ENCODE assay signal across 8 cellular contexts in genomic region chr16:21158208-21159110, GRCh38. TPM values are rescaled to one million over a fixed set of nuclear protein-coding genes. Genes with fewer than 3 reads are reported as not detected.
DNase-seq lines count a peak whose midpoint lies in the region; ATAC-seq and TF ChIP-seq lines count a peak whose summit lies in the region.

Gene LDAF1, plus strand, starts transcription at chr16:21158674. Its CDS starts 2,509 bp downstream, at chr16:21161183.

- POLR2A ChIA-PET in T-cell (lab: Charles Lee), result no interaction called here

- H2AFZ ChIP-seq in MM.1S (ENCODE audit: low read length), result peak within 1 kb of the TSS; percentile 99

- 0 to 2% (median 1%) methylated on average over 10 to 58 of the region's 59 CpGs for WGBS in adrenal gland, 4 donors
- 0 to 1% (median 0%) methylated on average over 44 to 59 of the region's 59 CpGs for WGBS in psoas muscle, 3 donors

- TF ChIP-seq CTCF in MM.1S (IDR thresholded peaks at IDR 0.05; ENCODE audit: low read length) (no peak), adrenal gland (IDR thresholded peaks at IDR 0.05) (no peak), psoas muscle (IDR thresholded peaks at IDR 0.05) (no peak)

- no peaks in the 10 kb centered on the region for H4K20me1 ChIP-seq in MM.1S (ENCODE audit: insufficient read depth, low read length)

- peaks cover 29 to 41% (median 29%) of the 10 kb centered on the region in 3 donors for H3K4me1 Mint-ChIP-seq in T-cell

- peak within 1 kb of the TSS; percentile 88 to 93 (median 92) for H3K4me3 Mint-ChIP-seq in T-cell

- H3K27me3 Mint-ChIP-seq in T-cell, result no peaks in the 10 kb centered on the region

- H3F3A ChIP-seq in MM.1S (ENCODE audit: insufficient read depth, low read length), result no peaks in the 10 kb centered on the region

- peak within 1 kb of the TSS; percentile 100 for H3K4me2 ChIP-seq in MM.1S (ENCODE audit: low read depth, low read length)

- H3K27ac ChIP-seq in MM.1S (ENCODE audit: low read length), result no peak within 1 kb of the TSS
- H3K27ac ChIP-seq in adrenal gland, result peak within 1 kb of the TSS in 4 of 5 donors; percentile 10 to 82 (median 62)
- peak within 1 kb of the TSS; percentile 82 for H3K27ac ChIP-seq in psoas muscle

- intact Hi-C loops in adrenal gland (cut with DNase I), result loop anchor here (10.0 kb wide), 3 partner anchors 136 to 1166 kb away; no protein-coding TSS in a partner anchor
- intact Hi-C loops in left ventricle myocardium superior (cut with micrococcal nuclease), result no loop called here
- intact Hi-C loops in psoas muscle (cut with DNase I), result loop anchor here (1.0 to 5.0 kb wide), 3 partner anchors 119 to 142 kb away; partner anchors contain the start of gene CRYM (in 1 of the 2)

- H3K36me3 Mint-ChIP-seq in T-cell, result peaks cover 16% of the 10 kb centered on the region

- H3K79me2 ChIP-seq in MM.1S (ENCODE audit: low read length), result no peaks in the 10 kb centered on the region

- peak within 1 kb of the TSS; percentile 63 to 86 for H3K27ac Mint-ChIP-seq in T-cell

- H3K4me1 ChIP-seq in MM.1S (ENCODE audit: low read length), result peaks cover 8% of the 10 kb centered on the region
- H3K4me1 ChIP-seq in adrenal gland (replicated peaks in 1 of 2), result peaks cover 47 to 52% of the 10 kb centered on the region in 2 donors
- peaks cover 34% of the 10 kb centered on the region for H3K4me1 ChIP-seq in psoas muscle

- no peaks in the 10 kb centered on the region for H3K9me3 Mint-ChIP-seq in T-cell

- peaks cover 4% of the 10 kb centered on the region for H3K27me3 ChIP-seq in H7 (ENCODE audit: control insufficient read depth, insufficient read depth, low read length)
- no peaks in the 10 kb centered on the region for H3K27me3 ChIP-seq in MM.1S (replicated peaks; ENCODE audit: insufficient read depth, low read length)
- H3K27me3 ChIP-seq in adrenal gland, result no peaks in the 10 kb centered on the region
- no peaks in the 10 kb centered on the region for H3K27me3 ChIP-seq in psoas muscle (ENCODE audit: insufficient read depth in 3 of 3, low read length in 2 of 3)

- no peaks in the 10 kb centered on the region for H3K9me2 ChIP-seq in MM.1S (replicated peaks; ENCODE audit: insufficient read depth, low read length)

- H3K9me3 ChIP-seq in MM.1S (replicated peaks; ENCODE audit: insufficient read depth, low read length), result no peaks in the 10 kb centered on the region
- no peaks in the 10 kb centered on the region for H3K9me3 ChIP-seq in adrenal gland (replicated peaks in 1 of 3)
- H3K9me3 ChIP-seq in psoas muscle, result no peaks in the 10 kb centered on the region

- DNase-seq in ELR (ENCODE audit: low read depth) (peak; percentile 83), H7 (peak; percentile 94), MM.1S (peak; percentile 74), T-cell (peak; percentile 51 to 84 (median 72)), adrenal gland (peak; percentile 78 to 88 (median 85)), left ventricle myocardium superior (peak; percentile 94), psoas muscle (peak; percentile 89 to 91), ureter (ENCODE audit: low spot score) (peak; percentile 91)

- ATAC-seq in T-cell (replicated peaks in 1 of 4) (peak; percentile 99), left ventricle myocardium superior (peak; percentile 91), psoas muscle (peak; percentile 90 to 95 (median 92))

- TF ChIP-seq POLR2A in adrenal gland (IDR thresholded peaks at IDR 0.05), result peak; percentile 33 to 62

- peak within 1 kb of the TSS; percentile 63; the same call in 1 of the 2 replicates for H3K9ac ChIP-seq in MM.1S (ENCODE audit: low read length)

- H3K4me3 ChIP-seq in H7 (ENCODE audit: insufficient read depth, low read depth, low read length) (peak within 1 kb of the TSS; percentile 83), MM.1S (ENCODE audit: low read length) (peak within 1 kb of the TSS; percentile 91), adrenal gland (peak within 1 kb of the TSS; percentile 38 to 82 (median 67)), psoas muscle (peak within 1 kb of the TSS; percentile 89)

- peaks cover 9% of the 10 kb centered on the region for H3K36me3 ChIP-seq in H7 (replicated peaks; ENCODE audit: control insufficient read depth, insufficient read depth, low read length)
- H3K36me3 ChIP-seq in MM.1S (replicated peaks; ENCODE audit: insufficient read depth, low read length), result no peaks in the 10 kb centered on the region
- H3K36me3 ChIP-seq in adrenal gland (replicated peaks in 1 of 2), result no peaks in the 10 kb centered on the region
- no peaks in the 10 kb centered on the region for H3K36me3 ChIP-seq in psoas muscle (ENCODE audit: insufficient read depth in 1 of 2, low read depth in 1 of 2)

- CTCF ChIA-PET in T-cell (lab: Charles Lee), result interaction anchor here (0.6 to 0.7 kb wide), 3 partner anchors 27 to 131 kb away, joined by 3 to 5 read pairs (median 5); no protein-coding TSS in a partner anchor

RNA-seq across cellular contexts. Expression of gene LDAF1, which starts in this region (rescaled TPM):
- 25.5 and 27.3 TPM in 2 replicates for total RNA-seq in H7 (2014; rRNA removed; shearing (Covaris generic))
- 10 to 100 TPM; 11.0 to 15.2 (median 12.7) TPM for total RNA-seq in T-cell
- 100 to 1,000 TPM in 4 of 8 donors, 10 to 100 TPM in 3, 1 to 10 TPM in 1; 9.7 to 194 (median 123) TPM for total RNA-seq in adrenal gland
- polyA plus RNA-seq in adrenal gland, result 10 to 100 TPM in 1 of 3 donors, 1 to 10 TPM in 2; 5.3 to 21.6 (median 8.3) TPM
- 143 TPM for total RNA-seq in left ventricle myocardium superior
- 10 to 100 TPM; 25.7 to 57.3 (median 39.4) TPM for total RNA-seq in psoas muscle
- 10 to 100 TPM; 26.7 to 50.8 (median 32.2) TPM for polyA plus RNA-seq in psoas muscle
- 73.6 TPM for total RNA-seq in ureter
